12 cellular contexts compared by ENCODE assay signal in the genomic region with DNA sequence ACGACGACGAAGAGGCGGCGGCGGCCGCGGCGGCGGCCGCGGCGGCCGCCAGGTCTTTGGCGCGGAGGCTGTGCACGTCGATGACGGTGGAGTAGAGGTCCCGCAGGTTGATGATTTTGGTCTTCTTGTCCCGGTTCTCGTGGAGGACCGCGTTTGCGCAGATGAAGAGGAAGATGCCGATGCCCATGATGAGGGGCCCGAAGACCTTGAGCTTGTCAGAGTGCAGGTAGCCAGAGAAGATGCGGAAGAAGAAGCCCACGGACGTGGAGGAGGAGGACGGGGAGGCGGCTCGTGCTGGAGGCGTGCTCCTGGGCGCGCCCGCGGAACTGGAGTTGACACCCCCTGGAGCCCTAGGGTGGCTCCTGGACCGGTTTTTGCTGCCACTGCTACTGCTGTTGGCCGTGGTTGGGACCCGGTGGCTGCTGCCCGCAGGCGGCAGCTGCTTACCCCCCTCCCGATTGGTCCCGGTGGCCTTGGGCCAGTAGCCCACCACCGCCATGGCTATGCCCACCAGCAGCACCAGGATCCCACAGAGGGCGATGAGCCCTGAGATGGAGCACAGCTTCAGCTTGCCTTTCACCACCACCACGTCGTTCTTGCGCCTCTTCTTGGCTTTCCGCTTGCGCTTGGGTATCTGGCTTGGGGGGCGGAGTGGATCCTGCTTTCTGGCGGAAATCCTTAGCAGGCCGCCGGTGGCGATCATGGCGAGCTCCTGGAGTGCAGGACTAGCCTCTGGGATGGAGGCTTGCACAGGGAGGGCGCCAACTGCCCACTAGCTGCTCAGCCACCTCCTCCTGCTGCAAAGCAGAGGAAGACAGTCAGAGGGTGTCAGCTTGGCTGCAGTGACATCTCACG. TPM values are rescaled to one million over a fixed set of nuclear protein-coding genes. Genes with fewer than 3 reads are reported as not detected.
DNase-seq lines count a peak whose midpoint lies in the region; ATAC-seq and TF ChIP-seq lines count a peak whose summit lies in the region.
"Had no signal": no experiment of that assay in that cellular context is flagged by ENCODE, and none has a peak within 500 bp of the region (broad histone marks: within the 10 kb centered on the region; RNA-seq: fewer than 3 reads in every experiment).

No MANE protein-coding gene starts in this region.

- 86% methylated on average over 23 of the region's 60 CpGs for WGBS in mammary epithelial cell (ENCODE audit: low coverage, missing lambda C conversion rate)
- WGBS in testis, 2 donors = 41 to 47% methylated on average over 45 to 60 of the region's 60 CpGs

- H3K4me2 ChIP-seq in mammary epithelial cell (ENCODE audit: insufficient read depth, low read depth, low read length) = no peak overlapping the region

- no TSS peak for BruUV-seq in mammary epithelial cell (replicated peaks; lab: Mats Ljungman, UMichigan)

- H3K9me3 Mint-ChIP-seq in mesothelial cell of epicardium = no peaks in the 10 kb centered on the region
- peaks cover 2% of the 10 kb centered on the region for H3K9me3 Mint-ChIP-seq in stimulated activated memory B cell treated with anti-CD40 and anti-IgM and Interleukin-4, amounts not matched to agents 10 μg/mL and 1 μg/mL and 100 μg/mL, for 72 hours

- peaks cover 3 to 30% of the 10 kb centered on the region in 2 donors for H3K27me3 ChIP-seq in breast epithelium
- peaks cover 26% of the 10 kb centered on the region for H3K27me3 ChIP-seq in mammary epithelial cell (ENCODE audit: insufficient read depth, low read length)
- peaks cover 34% of the 10 kb centered on the region for H3K27me3 ChIP-seq in brain microvascular endothelial cell (replicated peaks)
- H3K27me3 ChIP-seq in testis = no peaks in the 10 kb centered on the region

- H3K27me3 Mint-ChIP-seq in mesothelial cell of epicardium (ENCODE audit: low read depth) = peaks cover 10% of the 10 kb centered on the region
- peaks cover 62% of the 10 kb centered on the region for H3K27me3 Mint-ChIP-seq in stimulated activated memory B cell treated with anti-CD40 and anti-IgM and Interleukin-4, amounts not matched to agents 10 μg/mL and 1 μg/mL and 100 μg/mL, for 72 hours

- H3K79me2 ChIP-seq in mammary epithelial cell (ENCODE audit: insufficient read depth, low read length) = no peaks in the 10 kb centered on the region

- H3K4me3 ChIP-seq in breast epithelium (peak overlapping the region; percentile 39 to 79 (median 58)), mammary epithelial cell (replicated peaks in 1 of 3; ENCODE audit: insufficient read depth in 1 of 3, low read depth in 2 of 3, low read length in 3 of 3) (no peak overlapping the region), brain microvascular endothelial cell (ENCODE audit: low read depth, low read length) (peak overlapping the region; percentile 15), testis (peak overlapping the region; percentile 57 to 64)

- no peak for ATAC-seq in stimulated activated memory B cell treated with anti-CD40 and anti-IgM and Interleukin-4, amounts not matched to agents 10 μg/mL and 1 μg/mL and 100 μg/mL, for 72 hours
- no peak for ATAC-seq in GM21619 (IDR thresholded peaks at IDR 0.05; ENCODE audit: unreplicated experiment)

- dilution Hi-C loops in mammary epithelial cell (cut with HindIII; ENCODE audit: low sequenced_read_pairs) = no loop called here

- H3K4me1 ChIP-seq in breast epithelium (no peaks in the 10 kb centered on the region), mammary epithelial cell (ENCODE audit: insufficient read depth, low read length) (no peaks in the 10 kb centered on the region), testis (no peaks in the 10 kb centered on the region)

- in situ Hi-C loops in mammary epithelial cell (cut with MboI; ENCODE audit: low sequenced_read_pairs in 2 of 2) (loop anchor here in 1 of 2 donors (25.0 kb wide), 1 partner anchor 996 kb away; no protein-coding TSS in a partner anchor), brain microvascular endothelial cell (cut with HindIII; ENCODE audit: low pct_ligation_motif_present, low sequenced_read_pairs) (no loop called here)

- no peak overlapping the region for H3K27ac Mint-ChIP-seq in mesothelial cell of epicardium
- no peak overlapping the region for H3K27ac Mint-ChIP-seq in stimulated activated memory B cell treated with anti-CD40 and anti-IgM and Interleukin-4, amounts not matched to agents 10 μg/mL and 1 μg/mL and 100 μg/mL, for 72 hours

- no peak overlapping the region for H3K27ac ChIP-seq in breast epithelium
- H3K27ac ChIP-seq in mammary epithelial cell (ENCODE audit: insufficient read depth, low read depth, low read length) = no peak overlapping the region
- H3K27ac ChIP-seq in brain microvascular endothelial cell = no peak overlapping the region
- H3K27ac ChIP-seq in testis = no peak overlapping the region
- H3K27ac ChIP-seq: epithelial cell of prostate, tibial artery had no signal

- no peak overlapping the region for H3K9ac ChIP-seq in mammary epithelial cell (ENCODE audit: insufficient read depth, low read length)

- TF ChIP-seq CTCF in breast epithelium (IDR thresholded peaks at IDR 0.05) (no peak), mammary epithelial cell (conservative IDR thresholded peaks at IDR 0.05 in 1 of 2, IDR thresholded peaks at IDR 0.05 in 1 of 2; ENCODE audit: extremely low read depth in 1 of 2, insufficient read depth in 1 of 2, low read depth in 1 of 2, low read length in 2 of 2) (no peak), brain microvascular endothelial cell (IDR thresholded peaks at IDR 0.05; ENCODE audit: low read depth, low read length, missing control alignments) (no peak), mesothelial cell of epicardium (IDR thresholded peaks at IDR 0.05; ENCODE audit: unreplicated experiment) (no peak), testis (IDR thresholded peaks at IDR 0.05) (no peak)

- peak overlapping the region; percentile 61 for H3K4me3 Mint-ChIP-seq in mesothelial cell of epicardium
- H3K4me3 Mint-ChIP-seq in stimulated activated memory B cell treated with anti-CD40 and anti-IgM and Interleukin-4, amounts not matched to agents 10 μg/mL and 1 μg/mL and 100 μg/mL, for 72 hours = no peak overlapping the region

- no peak for TF ChIP-seq POLR2A in breast epithelium (IDR thresholded peaks at IDR 0.05)
- TF ChIP-seq POLR2A in testis (IDR thresholded peaks at IDR 0.05) = no peak

- intact Hi-C loops in breast epithelium (cut with DNase I; ENCODE audit: low total_unique reads) (no loop called here), mammary epithelial cell (cut with micrococcal nuclease) (no loop called here), testis (cut with DNase I; ENCODE audit: low total_unique reads) (loop anchor here (10.0 kb wide), 1 partner anchor 623 kb away; no protein-coding TSS in a partner anchor)

- DNase-seq in breast epithelium (ENCODE audit: low spot score in 2 of 2) (no peak), mammary epithelial cell (no peak), brain microvascular endothelial cell (no peak), mesothelial cell of epicardium (ENCODE audit: low spot score in 2 of 2, unreplicated experiment in 2 of 2) (no peak), testis (peak; percentile 17), AG08396 (ENCODE audit: low spot score) (no peak)
- DNase-seq: KBM-7, SW 1271, tibial artery had no signal

- peaks cover 1% of the 10 kb centered on the region for H3K36me3 Mint-ChIP-seq in mesothelial cell of epicardium
- H3K36me3 Mint-ChIP-seq in stimulated activated memory B cell treated with anti-CD40 and anti-IgM and Interleukin-4, amounts not matched to agents 10 μg/mL and 1 μg/mL and 100 μg/mL, for 72 hours = no peaks in the 10 kb centered on the region

- no peak overlapping the region for H2AFZ ChIP-seq in mammary epithelial cell (ENCODE audit: low read depth, low read length)

- no peaks in the 10 kb centered on the region for H4K20me1 ChIP-seq in mammary epithelial cell (ENCODE audit: insufficient read depth, low read length)

- CTCF ChIA-PET in mammary epithelial cell (lab: Charles Lee; ENCODE audit: low non-redundant PET) = interaction anchor here (0.7 kb wide), 1 partner anchor 850 kb away, joined by 3 read pairs; no protein-coding TSS in a partner anchor

- no peaks in the 10 kb centered on the region for H3K36me3 ChIP-seq in breast epithelium
- no peaks in the 10 kb centered on the region for H3K36me3 ChIP-seq in mammary epithelial cell (ENCODE audit: insufficient read depth, low read length)
- H3K36me3 ChIP-seq in brain microvascular endothelial cell (replicated peaks) = no peaks in the 10 kb centered on the region
- no peaks in the 10 kb centered on the region for H3K36me3 ChIP-seq in testis (ENCODE audit: low read depth, missing control alignments)
- H3K36me3 ChIP-seq: tibial artery had no signal

- peaks cover 32% of the 10 kb centered on the region for H3K4me1 Mint-ChIP-seq in mesothelial cell of epicardium
- peaks cover 20% of the 10 kb centered on the region for H3K4me1 Mint-ChIP-seq in stimulated activated memory B cell treated with anti-CD40 and anti-IgM and Interleukin-4, amounts not matched to agents 10 μg/mL and 1 μg/mL and 100 μg/mL, for 72 hours

- H3K9me3 ChIP-seq in breast epithelium (no peaks in the 10 kb centered on the region), mammary epithelial cell (replicated peaks; ENCODE audit: insufficient read depth, low read length) (no peaks in the 10 kb centered on the region), testis (no peaks in the 10 kb centered on the region)
- H3K9me3 ChIP-seq: tibial artery had no signal

RNA-seq across cellular contexts. Expression of gene TMEM200C, which starts 3.7 kb away (rescaled TPM):
- total RNA-seq in breast epithelium (1 to 10 TPM in 1 of 3 donors, under 1 TPM in 2; 0.16 to 1.2 (median 0.98) TPM), mammary epithelial cell (1 to 10 TPM in 1 of 2 donors, not detected in 1; 1.7 TPM), mesothelial cell of epicardium (9.5 to 11.7 TPM (median 11.2 TPM) in 3 replicates), testis (1 to 10 TPM; 3.3 TPM)
- polyA plus RNA-seq in mammary epithelial cell (not detected), testis (ENCODE audit: insufficient read depth, low read depth, low replicate concordance) (0.92 TPM)
- not detected for polyA minus RNA-seq in mammary epithelial cell

Comparison
In these comparisons a context has a peak if more than half of its experiments do, and no peak if none do; other contexts are left out.
1. H3K4me3 ChIP-seq: peak in breast epithelium (3 of 3), brain microvascular endothelial cell (single experiment) and testis (2 of 2); none in mammary epithelial cell (0 of 3).